Comparison of ENCODE assay signal across 16 cellular contexts in the genomic region with DNA sequence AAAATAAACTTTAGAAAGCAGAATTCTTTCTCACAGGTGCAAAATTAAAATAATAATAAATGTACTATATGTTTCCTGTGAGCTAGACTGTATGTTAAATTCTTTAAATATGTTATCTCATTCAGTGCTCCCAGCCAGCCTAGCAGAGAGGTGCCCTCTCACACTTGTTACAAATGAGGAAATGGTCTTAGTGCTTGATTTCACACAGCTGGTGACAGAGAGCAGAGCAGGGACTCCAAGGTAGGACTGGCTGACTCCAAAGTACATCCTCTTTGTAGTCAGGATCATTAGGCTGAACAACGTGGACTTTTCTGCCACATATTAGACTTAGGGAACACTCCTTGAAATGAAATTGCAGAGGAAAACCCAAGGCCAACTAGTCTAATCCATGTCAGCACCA.
A peak's percentile ranks its signal among the peaks of the same experiment; 100 is the strongest.
DNase-seq lines count a peak whose midpoint lies in the region; ATAC-seq, FAIRE-seq and TF ChIP-seq lines count a peak whose summit lies in the region.
"Had no signal": no experiment of that assay in that cellular context is flagged by ENCODE, and none has a peak within 500 bp of the region (broad histone marks: within the 10 kb centered on the region; RNA-seq: fewer than 3 reads in every experiment).

No MANE protein-coding gene starts in this region.

- intact Hi-C loops in activated B cell treated with CpG ODN at 0.5 μM for 24 hours (cut with micrococcal nuclease), result no loop called here

- peaks cover 9% of the 10 kb centered on the region for H3K4me1 Mint-ChIP-seq in activated B cell treated with CpG ODN at 0.5 μM for 24 hours

- POLR2A ChIA-PET in activated B cell treated with CpG ODN at 0.5 μM for 24 hours (lab: Charles Lee), result no interaction called here

- no peak overlapping the region for H3K4me3 Mint-ChIP-seq in activated B cell treated with CpG ODN at 0.5 μM for 24 hours
- H3K4me3 Mint-ChIP-seq: GM23338 had no signal

- H3K36me3 Mint-ChIP-seq in activated B cell treated with CpG ODN at 0.5 μM for 24 hours (ENCODE audit: low read depth), result no peaks in the 10 kb centered on the region
- H3K36me3 Mint-ChIP-seq: activated naive CD4-positive, alpha-beta T cell treated with anti-CD3 and anti-CD28 coated beads, Interleukin-2, amount 50 U/mL, for 72 hours had no signal

- DNase-seq in activated B cell treated with CpG ODN at 0.5 μM for 24 hours (no peak), D721Med (ENCODE audit: insufficient read length, low spot score) (no peak), RCC 7860 (ENCODE audit: low spot score) (no peak)
- no peak for DNase-seq in activated naive CD4-positive, alpha-beta T cell (lab: John Stamatoyannopoulos, UW)
- DNase-seq: gastrocnemius medialis, KG1, NCI-H187 treated with DMSO at 0.1 percent for 48 hours, NCI-H82, ovary had no signal

- FAIRE-seq in D721Med (lab: Jason Lieb, UNC) (no peak), RCC 7860 (lab: Jason Lieb, UNC) (no peak)
- FAIRE-seq: endometrium had no signal

- no peak overlapping the region for H3K27ac Mint-ChIP-seq in activated B cell treated with CpG ODN at 0.5 μM for 24 hours
- H3K27ac Mint-ChIP-seq: activated naive CD4-positive, alpha-beta T cell treated with anti-CD3 and anti-CD28 coated beads, Interleukin-2, amount 50 U/mL, for 72 hours; GM23338 had no signal

- H3K27me3 Mint-ChIP-seq in activated B cell treated with CpG ODN at 0.5 μM for 24 hours, result no peaks in the 10 kb centered on the region

- ATAC-seq in GM18861 (IDR thresholded peaks at IDR 0.05; ENCODE audit: unreplicated experiment) (peak; percentile 56), GM21529 (IDR thresholded peaks at IDR 0.05; ENCODE audit: unreplicated experiment) (peak; percentile 66), HG03432 (IDR thresholded peaks at IDR 0.05; ENCODE audit: unreplicated experiment) (peak; percentile 69), activated B cell treated with CpG ODN at 0.5 μM for 24 hours (ENCODE audit: low read depth) (peak; percentile 52), HG02981 (IDR thresholded peaks at IDR 0.05; ENCODE audit: unreplicated experiment) (no peak)
- ATAC-seq: activated naive CD4-positive, alpha-beta T cell treated with anti-CD3 and anti-CD28 coated beads, Interleukin-2, amount 50 U/mL, for 72 hours; gastrocnemius medialis; GM23338 had no signal

- CTCF ChIA-PET in activated B cell treated with CpG ODN at 0.5 μM for 24 hours (lab: Charles Lee), result no interaction called here

- TF ChIP-seq CTCF in activated B cell treated with CpG ODN at 0.5 μM for 24 hours (IDR thresholded peaks at IDR 0.05) (no peak), D721Med (IDR thresholded peaks at IDR 0.05; ENCODE audit: insufficient read depth, missing control alignments) (no peak)

- no peaks in the 10 kb centered on the region for H3K9me3 Mint-ChIP-seq in activated B cell treated with CpG ODN at 0.5 μM for 24 hours
- H3K9me3 Mint-ChIP-seq: activated naive CD4-positive, alpha-beta T cell treated with anti-CD3 and anti-CD28 coated beads, Interleukin-2, amount 50 U/mL, for 72 hours; GM23338 had no signal
